Comparison of ENCODE assay signal across 8 cellular contexts in genomic region chr10:87850742-87851205, GRCh38. TPM values are rescaled to one million over a fixed set of nuclear protein-coding genes. Genes with fewer than 3 reads are reported as not detected.
A peak's percentile ranks its signal among the peaks of the same experiment; 100 is the strongest.
DNase-seq lines count a peak whose midpoint lies in the region; ATAC-seq and TF ChIP-seq lines count a peak whose summit lies in the region.

No MANE protein-coding gene starts in this region.

- intact Hi-C loops in PC-9 (cut with micrococcal nuclease; ENCODE audit: unreplicated experiment): loop anchor here (1.0 kb wide), 1 partner anchor 703 kb away; no protein-coding TSS in a partner anchor

- H3K27ac Mint-ChIP-seq in progenitor cell of endocrine pancreas: peak overlapping the region; percentile 6

- H3K27ac ChIP-seq in PC-9: no peak overlapping the region

- POLR2A ChIA-PET in PC-9 (lab: Charles Lee; ENCODE audit: unreplicated experiment): no interaction called here

- H3K27me3 Mint-ChIP-seq in progenitor cell of endocrine pancreas: peaks cover 2% of the 10 kb centered on the region

- no peak overlapping the region for H2AFZ ChIP-seq in PC-9

- no peak overlapping the region for H3K4me3 Mint-ChIP-seq in progenitor cell of endocrine pancreas (ENCODE audit: low read depth)

- H3K4me2 ChIP-seq in PC-9: no peak overlapping the region

- H3K9me3 ChIP-seq in PC-9 (ENCODE audit: insufficient read depth, low read depth): no peaks in the 10 kb centered on the region

- peak; percentile 46 for TF ChIP-seq CTCF in PC-9 (conservative IDR thresholded peaks at IDR 0.05)
- TF ChIP-seq CTCF in progenitor cell of endocrine pancreas (IDR thresholded peaks at IDR 0.05; ENCODE audit: unreplicated experiment): peak; percentile 68

- peak; percentile 67 for ATAC-seq in HG03097 (IDR thresholded peaks at IDR 0.05; ENCODE audit: low FRiP score, unreplicated experiment)
- ATAC-seq in GM18498 (IDR thresholded peaks at IDR 0.05; ENCODE audit: unreplicated experiment): no peak

- no peaks in the 10 kb centered on the region for H3K36me3 ChIP-seq in PC-9 (ENCODE audit: low read depth)

- H3K9me2 ChIP-seq in PC-9 (ENCODE audit: insufficient read depth): no peaks in the 10 kb centered on the region

- peaks cover 7% of the 10 kb centered on the region for H3K4me1 Mint-ChIP-seq in progenitor cell of endocrine pancreas (ENCODE audit: low read depth)

- H3F3A ChIP-seq in PC-9 (ENCODE audit: insufficient read depth, low read depth): no peaks in the 10 kb centered on the region

- H3K79me2 ChIP-seq in PC-9 (ENCODE audit: low read depth): no peaks in the 10 kb centered on the region

- no peak overlapping the region for H3K4me3 ChIP-seq in PC-9

- BruUV-seq in PC-9 (replicated peaks; lab: Mats Ljungman, UMichigan): no TSS peak

- H4K20me1 ChIP-seq in PC-9 (ENCODE audit: insufficient read depth): no peaks in the 10 kb centered on the region

- CTCF ChIA-PET in PC-9 (lab: Charles Lee): no interaction called here

- peak; percentile 65 for DNase-seq in DMS153 (lab: John Stamatoyannopoulos, UW)
- peak in 1 of 2 experiments; percentile 44 for DNase-seq in PC-9
- DNase-seq in activated effector memory CD4-positive, alpha-beta T cell treated with anti-CD3 and anti-CD28 coated beads, Interleukin-2, amount 50 U/mL, for 16 hours: peak; percentile 77
- DNase-seq in globus pallidus (ENCODE audit: low spot score): peak; percentile 48
- DNase-seq in progenitor cell of endocrine pancreas (ENCODE audit: low spot score, unreplicated experiment): no peak
- DNase-seq in GOT3 (lab: John Stamatoyannopoulos, UW): no peak

- no peaks in the 10 kb centered on the region for H3K9me3 Mint-ChIP-seq in progenitor cell of endocrine pancreas (ENCODE audit: low read depth)

- no peaks in the 10 kb centered on the region for H3K36me3 Mint-ChIP-seq in progenitor cell of endocrine pancreas (ENCODE audit: insufficient read depth)

- H3K27me3 ChIP-seq in PC-9 (ENCODE audit: insufficient read depth, low read depth): no peaks in the 10 kb centered on the region

- peaks cover 5% of the 10 kb centered on the region; the same call in 1 of the 2 replicates for H3K4me1 ChIP-seq in PC-9 (replicated peaks; ENCODE audit: insufficient read depth)

RNA-seq across cellular contexts. Expression of gene KLLN, which starts 12.6 kb away (rescaled TPM):
- 0.30 and 0.57 TPM in 2 replicates for total RNA-seq in PC-9 (2021)
- 0.53 and 0.87 TPM in 2 replicates for total RNA-seq in progenitor cell of endocrine pancreas

RNA-seq across cellular contexts. Expression of gene PTEN, which starts 12.7 kb away (rescaled TPM):
- total RNA-seq in PC-9 (2021) (40.7 and 44.9 TPM in 2 replicates), progenitor cell of endocrine pancreas (66.7 and 71.0 TPM in 2 replicates)

RNA-seq across cellular contexts. Expression of gene ATAD1, which starts 32.7 kb away (rescaled TPM):
- total RNA-seq in PC-9 (2021) (21.8 and 26.3 TPM in 2 replicates), progenitor cell of endocrine pancreas (45.8 and 52.1 TPM in 2 replicates)

Comparison
In these comparisons a context has a peak if more than half of its experiments do, and no peak if none do; other contexts are left out.
1. DNase-seq: peak in DMS153 (single experiment), activated effector memory CD4-positive, alpha-beta T cell treated with anti-CD3 and anti-CD28 coated beads, Interleukin-2, amount 50 U/mL, for 16 hours (single experiment) and globus pallidus (single experiment); none in progenitor cell of endocrine pancreas (single experiment) and GOT3 (single experiment).